In genomic region chr9:125634040-125634717, GRCh38 we compare ENCODE assay signal across 17 cellular contexts.
DNase-seq lines count a peak whose midpoint lies in the region; ATAC-seq, FAIRE-seq and TF ChIP-seq lines count a peak whose summit lies in the region.
"Had no signal": no experiment of that assay in that cellular context is flagged by ENCODE, and none has a peak within 500 bp of the region (broad histone marks: within the 10 kb centered on the region; RNA-seq: fewer than 3 reads in every experiment).

No MANE protein-coding gene starts in this region.

- no peak for TF ChIP-seq RAD21 in HepG2 (CRISPR knock-in tag; IDR thresholded peaks at IDR 0.05)

- H3K9me3 ChIP-seq in HepG2 (ENCODE audit: low read length) (no peaks in the 10 kb centered on the region), right lobe of liver (no peaks in the 10 kb centered on the region)
- H3K9me3 ChIP-seq: uterus had no signal

- peaks cover 13% of the 10 kb centered on the region for H3K36me3 Mint-ChIP-seq in activated naive CD8-positive, alpha-beta T cell
- H3K36me3 Mint-ChIP-seq in stimulated activated memory B cell treated with anti-CD40 and anti-IgM and Interleukin-4, amounts not matched to agents 10 μg/mL and 1 μg/mL and 100 μg/mL, for 72 hours: peaks cover 13% of the 10 kb centered on the region
- no peaks in the 10 kb centered on the region for H3K36me3 Mint-ChIP-seq in osteocyte (ENCODE audit: unreplicated experiment)

- no peak for ATAC-seq in HepG2
- no peak for ATAC-seq in right lobe of liver
- no peak for ATAC-seq in stimulated activated memory B cell treated with anti-CD40 and anti-IgM and Interleukin-4, amounts not matched to agents 10 μg/mL and 1 μg/mL and 100 μg/mL, for 72 hours
- ATAC-seq: activated CD4-positive, alpha-beta T cell treated with anti-CD3 and anti-CD28 coated beads for 36 hours had no signal

- POLR2A ChIA-PET in HepG2 (lab: Yijun Ruan, JAX): no interaction called here

- no TSS peak for BruUV-seq in HepG2 (replicated peaks; lab: Mats Ljungman, UMichigan)

- no peak for TF ChIP-seq EP300 in HepG2 (IDR thresholded peaks at IDR 0.05; ENCODE audit: low read depth in 2 of 2, low read length in 2 of 2)
- no peak for TF ChIP-seq EP300 in HepG2 (CRISPR knock-in tag; IDR thresholded peaks at IDR 0.05; ENCODE audit: borderline replicate concordance)

- no peaks in the 10 kb centered on the region for H3K9me3 Mint-ChIP-seq in activated naive CD8-positive, alpha-beta T cell (ENCODE audit: low read depth)
- no peaks in the 10 kb centered on the region for H3K9me3 Mint-ChIP-seq in stimulated activated memory B cell treated with anti-CD40 and anti-IgM and Interleukin-4, amounts not matched to agents 10 μg/mL and 1 μg/mL and 100 μg/mL, for 72 hours
- H3K9me3 Mint-ChIP-seq in osteocyte (ENCODE audit: unreplicated experiment): no peaks in the 10 kb centered on the region

- H3K4me2 ChIP-seq in HepG2 (ENCODE audit: low read depth, low read length): no peak overlapping the region

- H3K79me2 ChIP-seq in HepG2 (ENCODE audit: insufficient read depth, low read length): peaks cover 9% of the 10 kb centered on the region

- TF ChIP-seq POLR2A in HepG2 (IDR thresholded peaks at IDR 0.05; ENCODE audit: insufficient read depth in 1 of 2, low read depth in 2 of 2, low read length in 2 of 2): no peak
- TF ChIP-seq POLR2A in right lobe of liver (IDR thresholded peaks at IDR 0.05): no peak

- in situ Hi-C loops in HepG2 (cut with HindIII; ENCODE audit: extremely low pct_ligation_motif_present, low pct_unique_long_range_greater_than_20kb): loop anchor here (5.0 kb wide), 1 partner anchor 227 kb away; no protein-coding TSS in a partner anchor

- H3K36me3 ChIP-seq in HepG2 (replicated peaks in 1 of 2; ENCODE audit: control insufficient read depth in 1 of 2, insufficient read depth in 2 of 2, low read length in 2 of 2) (no peaks in the 10 kb centered on the region), right lobe of liver (no peaks in the 10 kb centered on the region)
- H3K36me3 ChIP-seq: uterus had no signal

- H3K4me1 Mint-ChIP-seq in activated naive CD8-positive, alpha-beta T cell (ENCODE audit: low read depth): peaks cover 74% of the 10 kb centered on the region
- H3K4me1 Mint-ChIP-seq in stimulated activated memory B cell treated with anti-CD40 and anti-IgM and Interleukin-4, amounts not matched to agents 10 μg/mL and 1 μg/mL and 100 μg/mL, for 72 hours: peaks cover 83% of the 10 kb centered on the region
- H3K4me1 Mint-ChIP-seq in osteocyte (ENCODE audit: unreplicated experiment): peaks cover 18% of the 10 kb centered on the region

- H3K4me1 ChIP-seq in HepG2 (ENCODE audit: insufficient read depth, low read length) (peaks cover 31% of the 10 kb centered on the region), right lobe of liver (peaks cover 0 to 16% (median 7%) of the 10 kb centered on the region in 4 donors)

- H3K9ac ChIP-seq in HepG2 (ENCODE audit: insufficient read depth, low read depth, low read length): no peak overlapping the region

- H4K20me1 ChIP-seq in HepG2 (ENCODE audit: insufficient read depth, low read length): peaks cover 5% of the 10 kb centered on the region

- TF ChIP-seq CTCF in HepG2 (CRISPR knock-in tag; IDR thresholded peaks at IDR 0.05): no peak
- no peak for TF ChIP-seq CTCF in right lobe of liver (IDR thresholded peaks at IDR 0.05)
- no peak for TF ChIP-seq CTCF in osteocyte (IDR thresholded peaks at IDR 0.05)

- H3K27me3 ChIP-seq in HepG2 (ENCODE audit: control insufficient read depth in 1 of 2, insufficient read depth in 2 of 2, low read length in 2 of 2) (no peaks in the 10 kb centered on the region), right lobe of liver (no peaks in the 10 kb centered on the region)
- H3K27me3 ChIP-seq: uterus had no signal

- H3K27me3 Mint-ChIP-seq in activated naive CD8-positive, alpha-beta T cell: no peaks in the 10 kb centered on the region
- H3K27me3 Mint-ChIP-seq in stimulated activated memory B cell treated with anti-CD40 and anti-IgM and Interleukin-4, amounts not matched to agents 10 μg/mL and 1 μg/mL and 100 μg/mL, for 72 hours: no peaks in the 10 kb centered on the region
- no peaks in the 10 kb centered on the region for H3K27me3 Mint-ChIP-seq in osteocyte (ENCODE audit: unreplicated experiment)
- H3K27me3 Mint-ChIP-seq: activated CD4-positive, alpha-beta T cell treated with anti-CD3 and anti-CD28 coated beads for 36 hours had no signal

- no peak for FAIRE-seq in HepG2 (lab: Jason Lieb, UNC)

- no peak overlapping the region for H2AFZ ChIP-seq in HepG2 (ENCODE audit: low read length)

- H3K27ac Mint-ChIP-seq in activated naive CD8-positive, alpha-beta T cell: peak overlapping the region; percentile 74
- peak overlapping the region; percentile 77 for H3K27ac Mint-ChIP-seq in stimulated activated memory B cell treated with anti-CD40 and anti-IgM and Interleukin-4, amounts not matched to agents 10 μg/mL and 1 μg/mL and 100 μg/mL, for 72 hours
- H3K27ac Mint-ChIP-seq in osteocyte (ENCODE audit: unreplicated experiment): no peak overlapping the region
- H3K27ac Mint-ChIP-seq: activated CD4-positive, alpha-beta T cell treated with anti-CD3 and anti-CD28 coated beads for 36 hours had no signal

- intact Hi-C loops in HepG2 (cut with micrococcal nuclease; ENCODE audit: unreplicated experiment): loop anchor here (5.0 kb wide), 2 partner anchors 147 to 207 kb away; no protein-coding TSS in a partner anchor
- intact Hi-C loops in right lobe of liver (cut with DNase I): loop anchor here in 1 of 2 donors (10.0 kb wide), 1 partner anchor 79 kb away; no protein-coding TSS in a partner anchor

- CTCF ChIA-PET in HepG2 (lab: Yijun Ruan, JAX; ENCODE audit: low intra/inter-chr PET ratio, low total read pairs): no interaction called here

- H3K27ac ChIP-seq in HepG2 (ENCODE audit: extremely low read length, insufficient read depth, low read length) (no peak overlapping the region), right lobe of liver (no peak overlapping the region)
- H3K27ac ChIP-seq: uterus had no signal

- no peak overlapping the region for H3K4me3 ChIP-seq in HepG2 (replicated peaks in 1 of 3; ENCODE audit: insufficient read depth in 1 of 3, low read depth in 2 of 3, low read length in 3 of 3)
- H3K4me3 ChIP-seq in right lobe of liver: no peak overlapping the region
- H3K4me3 ChIP-seq: uterus had no signal

- peak overlapping the region; percentile 40 for H3K4me3 Mint-ChIP-seq in activated naive CD8-positive, alpha-beta T cell
- H3K4me3 Mint-ChIP-seq in stimulated activated memory B cell treated with anti-CD40 and anti-IgM and Interleukin-4, amounts not matched to agents 10 μg/mL and 1 μg/mL and 100 μg/mL, for 72 hours: peak overlapping the region; percentile 36
- H3K4me3 Mint-ChIP-seq in osteocyte (ENCODE audit: unreplicated experiment): no peak overlapping the region
- H3K4me3 Mint-ChIP-seq: activated CD4-positive, alpha-beta T cell treated with anti-CD3 and anti-CD28 coated beads for 36 hours had no signal

- 96% methylated on average over 5 of the region's 5 CpGs for WGBS in HepG2 (ENCODE audit: low lambda C conversion rate)
- 72% methylated on average over 5 of the region's 5 CpGs for WGBS in right lobe of liver (ENCODE audit: insufficient coverage, low coverage, low lambda C conversion rate, missing lambda C conversion rate)

- DNase-seq in HepG2 (ENCODE audit: low spot score) (no peak), right lobe of liver (no peak), NCI-H2227 (lab: John Stamatoyannopoulos, UW; ENCODE audit: unreplicated experiment) (peak; percentile 19), pons (ENCODE audit: low spot score) (no peak), NCI-H82 treated with DMSO at 0.1 percent for 48 hours (lab: John Stamatoyannopoulos, UW; ENCODE audit: unreplicated experiment) (no peak), osteocyte (ENCODE audit: extremely low spot score, unreplicated experiment) (no peak)
- DNase-seq: activated CD4-positive, alpha-beta T cell treated with anti-CD3 and anti-CD28 coated beads for 36 hours; activated effector memory CD4-positive, alpha-beta T cell treated with Interleukin-2 at 50 U/mL for 16 hours; DND-41; erythroblast; NCI-H1092; NCI-H510A; occipital lobe; stimulated activated CD8-positive, alpha-beta memory T cell treated with anti-CD3 and anti-CD28 coated beads, Interleukin-4, amount 100 ng/mL, for 48 hours; uterus had no signal

TF ChIP-seq in HepG2, 621 proteins besides CTCF, POLR2A, EP300 and RAD21:
- TF ChIP-seq ZNF629 (CRISPR knock-in tag; conservative IDR thresholded peaks at IDR 0.05) (peak; percentile 46; the same call in 1 of the 2 replicates), NFRKB (IDR thresholded peaks at IDR 0.05) (no peak)
